9 cellular contexts compared by ENCODE assay signal in the genomic region with DNA sequence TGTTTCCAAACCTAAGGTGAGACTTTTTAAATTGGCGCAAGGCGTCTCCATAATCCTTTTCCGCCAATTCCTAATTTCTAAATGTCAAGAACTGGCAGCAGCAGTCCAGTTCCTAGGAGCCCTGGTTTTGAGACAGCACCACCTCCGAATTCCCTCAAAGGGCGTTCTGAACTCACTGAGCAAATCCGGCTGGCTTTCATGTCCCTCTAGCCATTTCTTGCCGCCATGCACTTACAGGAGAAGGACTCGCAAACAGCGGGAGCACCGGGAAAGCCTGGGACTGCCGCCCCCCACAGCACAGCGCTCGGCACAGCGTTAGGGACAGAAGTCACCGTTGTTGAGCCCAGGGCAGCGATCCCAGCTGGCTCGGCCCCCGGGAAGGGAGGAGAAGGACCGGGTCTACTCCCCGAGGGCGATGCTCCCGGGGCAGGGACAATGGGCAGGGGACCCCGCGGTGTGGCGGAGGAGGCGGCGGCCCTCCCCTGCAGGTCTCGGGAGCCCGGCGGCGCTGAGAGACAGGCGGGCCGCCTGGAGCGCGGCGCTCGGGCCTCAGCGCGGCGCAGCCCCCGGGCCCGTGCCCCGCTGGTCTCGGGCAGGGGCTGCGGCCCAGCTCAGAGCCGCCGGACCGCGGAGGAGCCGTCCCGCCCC. TPM values are rescaled to one million over a fixed set of nuclear protein-coding genes. Genes with fewer than 3 reads are reported as not detected.
DNase-seq lines count a peak whose midpoint lies in the region; ATAC-seq, FAIRE-seq and TF ChIP-seq lines count a peak whose summit lies in the region.
"Had no signal": no experiment of that assay in that cellular context is flagged by ENCODE, and none has a peak within 500 bp of the region (broad histone marks: within the 10 kb centered on the region; RNA-seq: fewer than 3 reads in every experiment).

No MANE protein-coding gene starts in this region.

- no peak for TF ChIP-seq CTCF in epithelial cell of esophagus (IDR thresholded peaks at IDR 0.05; ENCODE audit: insufficient read depth, low read depth, low read length, missing control alignments)
- no peak for TF ChIP-seq CTCF in mesothelial cell of epicardium (IDR thresholded peaks at IDR 0.05; ENCODE audit: unreplicated experiment)

- peak overlapping the region; percentile 92 for H3K27ac Mint-ChIP-seq in activated CD8-positive, alpha-beta T cell treated with anti-CD3 and anti-CD28 coated beads, Interleukin-2, amount 10 ng/mL, durations not matched to agents 7 days and 5 days
- H3K27ac Mint-ChIP-seq in mesothelial cell of epicardium = peak overlapping the region; percentile 92

- no peaks in the 10 kb centered on the region for H3K27me3 Mint-ChIP-seq in activated CD8-positive, alpha-beta T cell treated with anti-CD3 and anti-CD28 coated beads, Interleukin-2, amount 10 ng/mL, durations not matched to agents 7 days and 5 days (ENCODE audit: low read depth)
- H3K27me3 Mint-ChIP-seq in mesothelial cell of epicardium (ENCODE audit: low read depth) = peaks cover 6% of the 10 kb centered on the region

- H3K4me1 Mint-ChIP-seq in activated CD8-positive, alpha-beta T cell treated with anti-CD3 and anti-CD28 coated beads, Interleukin-2, amount 10 ng/mL, durations not matched to agents 7 days and 5 days (ENCODE audit: low read depth) = peaks cover 78% of the 10 kb centered on the region
- peaks cover 19% of the 10 kb centered on the region for H3K4me1 Mint-ChIP-seq in mesothelial cell of epicardium

- 0 out of 2 replicates have a peak, but pooled peaks have one; percentile 14 for TF ChIP-seq POLR2A in GM12891 (IDR thresholded peaks at IDR 0.05; ENCODE audit: low read depth, low read length)

- peak overlapping the region; percentile 83 for H3K4me3 ChIP-seq in epithelial cell of esophagus (ENCODE audit: low read length)

- DNase-seq in GM12891 (ENCODE audit: insufficient read length, low spot score) (no peak), NCI-H1694 (lab: John Stamatoyannopoulos, UW) (peak; percentile 1), epithelial cell of esophagus (ENCODE audit: low read depth) (peak; percentile 45), mesothelial cell of epicardium (ENCODE audit: low spot score in 2 of 2, unreplicated experiment in 2 of 2) (peak; percentile 27 to 61), DMS114 treated with DMSO at 0.1 percent for 48 hours (lab: John Stamatoyannopoulos, UW; ENCODE audit: unreplicated experiment) (no peak)
- peak; percentile 35 for DNase-seq in activated CD8-positive, alpha-beta T cell treated with anti-CD3 and anti-CD28 coated beads, Interleukin-2, amount 10 ng/mL, durations not matched to agents 7 days and 5 days

- FAIRE-seq in GM12891 (lab: Jason Lieb, UNC) = peak; percentile 50
- FAIRE-seq: frontal cortex had no signal

- peak; percentile 14 for ATAC-seq in HG02588 (IDR thresholded peaks at IDR 0.05; ENCODE audit: unreplicated experiment)
- peak; percentile 48 for ATAC-seq in activated CD8-positive, alpha-beta T cell treated with anti-CD3 and anti-CD28 coated beads, Interleukin-2, amount 10 ng/mL, durations not matched to agents 7 days and 5 days

- H3K4me3 Mint-ChIP-seq in activated CD8-positive, alpha-beta T cell treated with anti-CD3 and anti-CD28 coated beads, Interleukin-2, amount 10 ng/mL, durations not matched to agents 7 days and 5 days = peak overlapping the region; percentile 92
- H3K4me3 Mint-ChIP-seq in mesothelial cell of epicardium = peak overlapping the region; percentile 96

- POLR2A ChIA-PET in activated CD8-positive, alpha-beta T cell treated with anti-CD3 and anti-CD28 coated beads, Interleukin-2, amount 10 ng/mL, durations not matched to agents 7 days and 5 days (lab: Charles Lee) = interaction anchor here (1.1 to 4.3 kb wide), 8 partner anchors 13 to 285 kb away, joined by 3 to 50 read pairs (median 6); no protein-coding TSS in a partner anchor

- H3K9me3 Mint-ChIP-seq in activated CD8-positive, alpha-beta T cell treated with anti-CD3 and anti-CD28 coated beads, Interleukin-2, amount 10 ng/mL, durations not matched to agents 7 days and 5 days (ENCODE audit: insufficient read depth) = no peaks in the 10 kb centered on the region
- no peaks in the 10 kb centered on the region for H3K9me3 Mint-ChIP-seq in mesothelial cell of epicardium

- peaks cover 41% of the 10 kb centered on the region for H3K36me3 Mint-ChIP-seq in activated CD8-positive, alpha-beta T cell treated with anti-CD3 and anti-CD28 coated beads, Interleukin-2, amount 10 ng/mL, durations not matched to agents 7 days and 5 days (ENCODE audit: low read depth)
- no peaks in the 10 kb centered on the region for H3K36me3 Mint-ChIP-seq in mesothelial cell of epicardium

- CTCF ChIA-PET in activated CD8-positive, alpha-beta T cell treated with anti-CD3 and anti-CD28 coated beads, Interleukin-2, amount 10 ng/mL, durations not matched to agents 7 days and 5 days (lab: Charles Lee) = interaction anchor here (0.9 to 2.4 kb wide), 4 partner anchors 26 to 211 kb away, joined by 3 to 16 read pairs (median 10); no protein-coding TSS in a partner anchor

- H3K27ac ChIP-seq in temporal lobe (ENCODE audit: low read depth, low read length) = peak overlapping the region; percentile 83

TF ChIP-seq in GM12891, 5 proteins besides CTCF, POLR2A, EP300 and RAD21:
- TF ChIP-seq PAX5 (IDR thresholded peaks at IDR 0.05; ENCODE audit: insufficient read depth, low read length, severe bottlenecking) (no peak), POLR2AphosphoS5 (IDR thresholded peaks at IDR 0.05; ENCODE audit: low read depth, low read length) (no peak), SPI1 (IDR thresholded peaks at IDR 0.05; ENCODE audit: low read depth, low read length) (no peak), TAF1 (IDR thresholded peaks at IDR 0.05; ENCODE audit: low read depth, low read length) (no peak), POU2F2 (IDR thresholded peaks at IDR 0.05; ENCODE audit: low read depth, low read length) (no peak)

RNA-seq across cellular contexts. Expression of a gene that starts 0.5 kb away (rescaled TPM):
- 87.2 TPM for polyA plus RNA-seq in GM12891 (2012; ENCODE audit: low read depth, missing spikeins)
- total RNA-seq in activated CD8-positive, alpha-beta T cell treated with anti-CD3 and anti-CD28 coated beads, Interleukin-2, amount 10 ng/mL, durations not matched to agents 7 days and 5 days = 10 to 100 TPM; 72.4 to 75.8 TPM
- total RNA-seq in mesothelial cell of epicardium = 77.4 to 81.3 TPM (median 77.7 TPM) in 3 replicates
- 26.3 TPM for total RNA-seq in temporal lobe

Comparison
In these comparisons a context has a peak if more than half of its experiments do, and no peak if none do; other contexts are left out.
1. DNase-seq: peak in NCI-H1694 (single experiment), activated CD8-positive, alpha-beta T cell treated with anti-CD3 and anti-CD28 coated beads, Interleukin-2, amount 10 ng/mL, durations not matched to agents 7 days and 5 days (single experiment), epithelial cell of esophagus (single experiment) and mesothelial cell of epicardium (2 of 2); none in GM12891 (single experiment) and DMS114 treated with DMSO at 0.1 percent for 48 hours (single experiment).